ENCODE assay signal across 1 cellular context in the genomic region with DNA sequence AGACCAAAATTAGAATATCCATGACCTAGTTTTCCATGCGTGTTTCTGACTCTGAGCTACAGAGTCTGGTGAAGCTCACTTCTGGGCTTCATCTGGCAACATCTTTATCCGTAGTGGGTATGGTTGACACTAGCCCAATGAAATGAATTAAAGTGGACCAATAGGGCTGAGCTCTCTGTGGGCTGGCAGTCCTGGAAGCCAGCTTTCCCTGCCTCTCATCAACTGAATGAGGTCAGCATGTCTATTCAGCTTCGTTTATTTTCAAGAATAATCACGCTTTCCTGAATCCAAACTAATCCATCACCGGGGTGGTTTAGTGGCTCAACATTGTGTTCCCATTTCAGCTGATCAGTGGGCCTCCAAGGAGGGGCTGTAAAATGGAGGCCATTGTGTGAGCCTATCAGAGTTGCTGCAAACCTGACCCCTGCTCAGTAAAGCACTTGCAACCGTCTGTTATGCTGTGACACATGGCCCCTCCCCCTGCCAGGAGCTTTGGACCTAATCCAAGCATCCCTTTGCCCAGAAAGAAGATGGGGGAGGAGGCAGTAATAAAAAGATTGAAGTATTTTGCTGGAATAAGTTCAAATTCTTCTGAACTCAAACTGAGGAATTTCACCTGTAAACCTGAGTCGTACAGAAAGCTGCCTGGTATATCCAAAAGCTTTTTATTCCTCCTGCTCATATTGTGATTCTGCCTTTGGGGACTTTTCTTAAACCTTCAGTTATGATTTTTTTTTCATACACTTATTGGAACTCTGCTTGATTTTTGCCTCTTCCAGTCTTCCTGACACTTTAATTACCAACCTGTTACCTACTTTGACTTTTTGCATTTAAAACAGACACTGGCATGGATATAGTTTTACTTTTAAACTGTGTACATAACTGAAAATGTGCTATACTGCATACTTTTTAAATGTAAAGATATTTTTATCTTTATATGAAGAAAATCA.
TF ChIP-seq lines count a peak whose summit lies in the region.

No MANE protein-coding gene starts in this region.

TF ChIP-seq in IMR-90, 13 proteins besides CTCF, POLR2A, EP300 and RAD21 (continued from another document):
- no peak for TF ChIP-seq MAZ (IDR thresholded peaks at IDR 0.05; ENCODE audit: borderline replicate concordance, low read depth, low read length)
- TF ChIP-seq, protein P1, sequence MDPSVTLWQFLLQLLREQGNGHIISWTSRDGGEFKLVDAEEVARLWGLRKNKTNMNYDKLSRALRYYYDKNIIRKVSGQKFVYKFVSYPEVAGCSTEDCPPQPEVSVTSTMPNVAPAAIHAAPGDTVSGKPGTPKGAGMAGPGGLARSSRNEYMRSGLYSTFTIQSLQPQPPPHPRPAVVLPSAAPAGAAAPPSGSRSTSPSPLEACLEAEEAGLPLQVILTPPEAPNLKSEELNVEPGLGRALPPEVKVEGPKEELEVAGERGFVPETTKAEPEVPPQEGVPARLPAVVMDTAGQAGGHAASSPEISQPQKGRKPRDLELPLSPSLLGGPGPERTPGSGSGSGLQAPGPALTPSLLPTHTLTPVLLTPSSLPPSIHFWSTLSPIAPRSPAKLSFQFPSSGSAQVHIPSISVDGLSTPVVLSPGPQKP (IDR thresholded peaks at IDR 0.05; ENCODE audit: borderline replicate concordance, low read depth, low read length), result no peak
- TF ChIP-seq NFE2L2 (IDR thresholded peaks at IDR 0.05; ENCODE audit: low read depth, low read length), result no peak
- TF ChIP-seq RFX5 (IDR thresholded peaks at IDR 0.05; ENCODE audit: low read depth, low read length), result no peak
TF ChIP-seq in IMR-90: peak in this region for 0.
